ENCODE assay signal across 16 cellular contexts in the genomic region with DNA sequence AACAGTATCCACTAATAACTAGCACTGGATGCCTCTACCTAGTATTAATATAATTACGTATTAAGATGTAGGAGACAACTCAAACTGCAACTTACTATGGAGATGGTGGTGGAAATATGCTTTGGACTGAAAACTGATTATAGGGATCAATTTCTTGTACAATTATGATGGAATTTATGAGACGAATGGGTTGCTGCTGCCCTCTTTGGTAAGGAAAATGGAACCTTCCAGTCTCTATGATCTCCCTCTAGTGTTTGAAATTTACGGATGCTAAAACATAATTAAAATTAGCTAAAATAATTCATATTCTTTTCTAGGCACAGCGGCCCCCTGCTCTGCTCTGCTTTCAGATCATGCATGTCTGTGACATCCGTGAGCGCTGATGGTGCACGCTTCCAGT.
DNase-seq lines count a peak whose midpoint lies in the region; ATAC-seq and TF ChIP-seq lines count a peak whose summit lies in the region.
"Had no signal": no experiment of that assay in that cellular context is flagged by ENCODE, and none has a peak within 500 bp of the region (broad histone marks: within the 10 kb centered on the region; RNA-seq: fewer than 3 reads in every experiment).

No MANE protein-coding gene starts in this region.

- ATAC-seq in sciatic nerve = no peak
- no peak for ATAC-seq in GM18511 (IDR thresholded peaks at IDR 0.05; ENCODE audit: unreplicated experiment)
- ATAC-seq: pancreas; stimulated activated effector memory CD8-positive, alpha-beta T cell treated with anti-CD3 and anti-CD28 coated beads, Interleukin-12 subunit alpha, Interleukin-12 subunit beta, amount 100 ng/mL, for 72 hours had no signal

- H3K27me3 ChIP-seq in PC-9 (ENCODE audit: insufficient read depth, low read depth) (peaks cover 24% of the 10 kb centered on the region), fibroblast of lung (ENCODE audit: control insufficient read depth, insufficient read depth, low read length) (no peaks in the 10 kb centered on the region)
- H3K27me3 ChIP-seq: pancreas, thyroid gland had no signal

- BruUV-seq in PC-9 (replicated peaks; lab: Mats Ljungman, UMichigan) = no TSS peak

- H2AFZ ChIP-seq in PC-9 (no peak overlapping the region), fibroblast of lung (ENCODE audit: low read length) (no peak overlapping the region)

- H3K36me3 ChIP-seq in PC-9 (ENCODE audit: low read depth) (no peaks in the 10 kb centered on the region), fibroblast of lung (ENCODE audit: control insufficient read depth, insufficient read depth, low read length) (no peaks in the 10 kb centered on the region)
- H3K36me3 ChIP-seq: pancreas, thyroid gland had no signal

- no peaks in the 10 kb centered on the region for H3K79me2 ChIP-seq in PC-9 (ENCODE audit: low read depth)
- no peaks in the 10 kb centered on the region for H3K79me2 ChIP-seq in fibroblast of lung (ENCODE audit: control insufficient read depth, insufficient read depth, low read length)

- no peak overlapping the region for H3K9ac ChIP-seq in fibroblast of lung (ENCODE audit: insufficient read depth, low read length)

- no peaks in the 10 kb centered on the region for H3K36me3 Mint-ChIP-seq in activated T-helper 1 cell treated with anti-CD3 and anti-CD28 coated beads, Interleukin-12 subunit alpha, Interleukin-12 subunit beta, Interleukin-2, Interleukin-4 antibody, amounts not matched to agents 30 ng/mL and 10 ng/mL and 1 ng/mL, durations not matched to agents 14 hours and 24 hours and 36 hours (ENCODE audit: low read depth)
- H3K36me3 Mint-ChIP-seq: CD4-positive, alpha-beta memory T cell; stimulated activated effector memory CD8-positive, alpha-beta T cell treated with anti-CD3 and anti-CD28 coated beads, Interleukin-12 subunit alpha, Interleukin-12 subunit beta, amount 100 ng/mL, for 72 hours had no signal

- DNase-seq in EH (ENCODE audit: low read depth) (peak; percentile 5), PC-9 (no peak), fibroblast of lung (ENCODE audit: low read depth in 2 of 2) (peak in 1 of 2 donors; percentile 14), stromal cell of bone marrow (ENCODE audit: low read depth) (peak; percentile 5), sciatic nerve (ENCODE audit: low spot score) (no peak)
- no peak for DNase-seq in activated T-helper 1 cell treated with anti-CD3 and anti-CD28 coated beads, Interleukin-12 subunit alpha, Interleukin-12 subunit beta, Interleukin-2, Interleukin-4 antibody, amounts not matched to agents 30 ng/mL and 10 ng/mL and 1 ng/mL, durations not matched to agents 14 hours and 24 hours and 36 hours (ENCODE audit: low spot score)
- DNase-seq: activated naive CD4-positive, alpha-beta T cell treated with anti-CD3 and anti-CD28 coated beads for 36 hours; CD4-positive, alpha-beta memory T cell; dorsolateral prefrontal cortex; NCI-H146; NCI-H446; pancreas; small intestine; thyroid gland had no signal

- H3K4me2 ChIP-seq in PC-9 = no peak overlapping the region
- no peak overlapping the region for H3K4me2 ChIP-seq in fibroblast of lung (ENCODE audit: extremely low read depth, insufficient read depth, low read length)

- H4K20me1 ChIP-seq in PC-9 (ENCODE audit: insufficient read depth) (no peaks in the 10 kb centered on the region), fibroblast of lung (ENCODE audit: control insufficient read depth, extremely low read depth, insufficient read depth, low read length) (no peaks in the 10 kb centered on the region)

- H3K27me3 Mint-ChIP-seq in activated T-helper 1 cell treated with anti-CD3 and anti-CD28 coated beads, Interleukin-12 subunit alpha, Interleukin-12 subunit beta, Interleukin-2, Interleukin-4 antibody, amounts not matched to agents 30 ng/mL and 10 ng/mL and 1 ng/mL, durations not matched to agents 14 hours and 24 hours and 36 hours (ENCODE audit: insufficient read depth) = peaks cover 3% of the 10 kb centered on the region
- H3K27me3 Mint-ChIP-seq: CD4-positive, alpha-beta memory T cell had no signal

- intact Hi-C loops in PC-9 (cut with micrococcal nuclease; ENCODE audit: unreplicated experiment) = no loop called here
- intact Hi-C loops in activated T-helper 1 cell treated with anti-CD3 and anti-CD28 coated beads, Interleukin-12 subunit alpha, Interleukin-12 subunit beta, Interleukin-2, Interleukin-4 antibody, amounts not matched to agents 30 ng/mL and 10 ng/mL and 1 ng/mL, durations not matched to agents 14 hours and 24 hours and 36 hours (cut with micrococcal nuclease) = no loop called here
- intact Hi-C loops in sciatic nerve (cut with DNase I) = no loop called here

- no peaks in the 10 kb centered on the region for H3F3A ChIP-seq in PC-9 (ENCODE audit: insufficient read depth, low read depth)

- H3K4me1 Mint-ChIP-seq in activated T-helper 1 cell treated with anti-CD3 and anti-CD28 coated beads, Interleukin-12 subunit alpha, Interleukin-12 subunit beta, Interleukin-2, Interleukin-4 antibody, amounts not matched to agents 30 ng/mL and 10 ng/mL and 1 ng/mL, durations not matched to agents 14 hours and 24 hours and 36 hours (ENCODE audit: low read depth) = peaks cover 8% of the 10 kb centered on the region
- H3K4me1 Mint-ChIP-seq: CD4-positive, alpha-beta memory T cell; stimulated activated effector memory CD8-positive, alpha-beta T cell treated with anti-CD3 and anti-CD28 coated beads, Interleukin-12 subunit alpha, Interleukin-12 subunit beta, amount 100 ng/mL, for 72 hours had no signal

- H3K9me3 ChIP-seq in PC-9 (ENCODE audit: insufficient read depth, low read depth) = no peaks in the 10 kb centered on the region
- H3K9me3 ChIP-seq in fibroblast of lung (ENCODE audit: control insufficient read depth, insufficient read depth, low read depth, low read length) = no peaks in the 10 kb centered on the region
- H3K9me3 ChIP-seq: pancreas, thyroid gland had no signal

- H3K27ac ChIP-seq in PC-9 (no peak overlapping the region), fibroblast of lung (ENCODE audit: insufficient read depth, low read length) (no peak overlapping the region)
- H3K27ac ChIP-seq: dorsolateral prefrontal cortex, pancreas, thyroid gland had no signal

- H3K27ac Mint-ChIP-seq in activated T-helper 1 cell treated with anti-CD3 and anti-CD28 coated beads, Interleukin-12 subunit alpha, Interleukin-12 subunit beta, Interleukin-2, Interleukin-4 antibody, amounts not matched to agents 30 ng/mL and 10 ng/mL and 1 ng/mL, durations not matched to agents 14 hours and 24 hours and 36 hours = no peak overlapping the region
- H3K27ac Mint-ChIP-seq: activated naive CD4-positive, alpha-beta T cell treated with anti-CD3 and anti-CD28 coated beads for 36 hours; CD4-positive, alpha-beta memory T cell; stimulated activated effector memory CD8-positive, alpha-beta T cell treated with anti-CD3 and anti-CD28 coated beads, Interleukin-12 subunit alpha, Interleukin-12 subunit beta, amount 100 ng/mL, for 72 hours had no signal

- POLR2A ChIA-PET in PC-9 (lab: Charles Lee; ENCODE audit: unreplicated experiment) = no interaction called here

- H3K9me2 ChIP-seq in PC-9 (ENCODE audit: insufficient read depth) = no peaks in the 10 kb centered on the region

- peak; percentile 34; the same call in 1 of the 2 replicates for TF ChIP-seq CTCF in PC-9 (conservative IDR thresholded peaks at IDR 0.05)
- peak; percentile 31 to 52 for TF ChIP-seq CTCF in fibroblast of lung (conservative IDR thresholded peaks at IDR 0.05 in 1 of 2, IDR thresholded peaks at IDR 0.05 in 1 of 2; ENCODE audit: low read depth in 1 of 2, low read length in 2 of 2)

- CTCF ChIA-PET in PC-9 (lab: Charles Lee) = no interaction called here

- no peaks in the 10 kb centered on the region for H3K9me3 Mint-ChIP-seq in activated T-helper 1 cell treated with anti-CD3 and anti-CD28 coated beads, Interleukin-12 subunit alpha, Interleukin-12 subunit beta, Interleukin-2, Interleukin-4 antibody, amounts not matched to agents 30 ng/mL and 10 ng/mL and 1 ng/mL, durations not matched to agents 14 hours and 24 hours and 36 hours
- H3K9me3 Mint-ChIP-seq: activated naive CD4-positive, alpha-beta T cell treated with anti-CD3 and anti-CD28 coated beads for 36 hours had no signal

- H3K4me3 ChIP-seq in PC-9 (no peak overlapping the region), fibroblast of lung (replicated peaks in 1 of 4; ENCODE audit: control extremely low read depth in 1 of 4, insufficient read depth in 1 of 4, low read depth in 3 of 4, low read length in 4 of 4) (no peak overlapping the region)
- H3K4me3 ChIP-seq: dorsolateral prefrontal cortex, pancreas, thyroid gland had no signal

- H3K4me1 ChIP-seq in PC-9 (replicated peaks; ENCODE audit: insufficient read depth) = no peaks in the 10 kb centered on the region
- H3K4me1 ChIP-seq in fibroblast of lung (ENCODE audit: control insufficient read depth, extremely low read depth, insufficient read depth, low read length) = no peaks in the 10 kb centered on the region
- H3K4me1 ChIP-seq: pancreas, thyroid gland had no signal

- no peak overlapping the region for H3K4me3 Mint-ChIP-seq in activated T-helper 1 cell treated with anti-CD3 and anti-CD28 coated beads, Interleukin-12 subunit alpha, Interleukin-12 subunit beta, Interleukin-2, Interleukin-4 antibody, amounts not matched to agents 30 ng/mL and 10 ng/mL and 1 ng/mL, durations not matched to agents 14 hours and 24 hours and 36 hours
- H3K4me3 Mint-ChIP-seq: activated naive CD4-positive, alpha-beta T cell treated with anti-CD3 and anti-CD28 coated beads for 36 hours; CD4-positive, alpha-beta memory T cell; stimulated activated effector memory CD8-positive, alpha-beta T cell treated with anti-CD3 and anti-CD28 coated beads, Interleukin-12 subunit alpha, Interleukin-12 subunit beta, amount 100 ng/mL, for 72 hours had no signal

Comparison
In these comparisons a context has a peak if more than half of its experiments do, and no peak if none do; other contexts are left out.
1. DNase-seq: peak in EH (single experiment) and stromal cell of bone marrow (single experiment); none in PC-9 (0 of 2), activated T-helper 1 cell treated with anti-CD3 and anti-CD28 coated beads, Interleukin-12 subunit alpha, Interleukin-12 subunit beta, Interleukin-2, Interleukin-4 antibody, amounts not matched to agents 30 ng/mL and 10 ng/mL and 1 ng/mL, durations not matched to agents 14 hours and 24 hours and 36 hours (single experiment) and sciatic nerve (single experiment).